1 cellular context compared by ENCODE assay signal in genomic region chr19:52868031-52868430, GRCh38. TPM values are rescaled to one million over a fixed set of nuclear protein-coding genes. Genes with fewer than 3 reads are reported as not detected.
"Had no signal": no experiment of that assay in that cellular context is flagged by ENCODE, and none has a peak within 500 bp of the region (broad histone marks: within the 10 kb centered on the region; RNA-seq: fewer than 3 reads in every experiment).

No MANE protein-coding gene starts in this region.

RNA-seq across cellular contexts. Expression of gene ZNF320, which starts 29.4 kb away (rescaled TPM):
- total RNA-seq: mononuclear cell had no signal
